In genomic region chr12:51368640-51369517, GRCh38 we compare ENCODE assay signal across 8 cellular contexts. TPM values are rescaled to one million over a fixed set of nuclear protein-coding genes. Genes with fewer than 3 reads are reported as not detected.
DNase-seq lines count a peak whose midpoint lies in the region; ATAC-seq and TF ChIP-seq lines count a peak whose summit lies in the region.

No MANE protein-coding gene starts in this region.

- peaks cover 14% of the 10 kb centered on the region; the same call in 1 of the 2 replicates for H4K20me1 ChIP-seq in DOHH2 (ENCODE audit: control insufficient read depth, insufficient read depth, low read depth, low read length)

- peak overlapping the region; percentile 38 for H3K4me3 Mint-ChIP-seq in activated naive CD8-positive, alpha-beta T cell treated with anti-CD3 and anti-CD28 coated beads for 36 hours

- TF ChIP-seq CTCF in DOHH2 (IDR thresholded peaks at IDR 0.05; ENCODE audit: low read depth, low read length, poor library complexity, severe bottlenecking) (no peak), GM20000 (IDR thresholded peaks at IDR 0.05; ENCODE audit: extremely low read depth, missing control alignments) (no peak)

- no peaks in the 10 kb centered on the region for H3F3A ChIP-seq in DOHH2 (ENCODE audit: control insufficient read depth, insufficient read depth)

- H3K36me3 Mint-ChIP-seq in activated naive CD8-positive, alpha-beta T cell treated with anti-CD3 and anti-CD28 coated beads for 36 hours, result peaks cover 34% of the 10 kb centered on the region

- peak overlapping the region; percentile 64 for H3K4me2 ChIP-seq in DOHH2 (ENCODE audit: low read length)

- peaks cover 4% of the 10 kb centered on the region for H3K27me3 Mint-ChIP-seq in activated naive CD8-positive, alpha-beta T cell treated with anti-CD3 and anti-CD28 coated beads for 36 hours

- DNase-seq in GM20000 (ENCODE audit: low spot score) (peak; percentile 97), T-helper 2 cell (peak; percentile 67 to 99 (median 88)), myocyte (ENCODE audit: low read depth) (peak; percentile 32), HuH-7 (ENCODE audit: low spot score) (no peak)
- peak; percentile 88 for DNase-seq in activated naive CD8-positive, alpha-beta T cell treated with anti-CD3 and anti-CD28 coated beads for 36 hours
- peak; percentile 87 for DNase-seq in stimulated activated naive CD8-positive, alpha-beta T cell treated with anti-CD3 and anti-CD28 coated beads, Interleukin-15, Interleukin-2, amounts not matched to agents 100 U/mL and 50 U/mL, for 24 hours

- H3K4me3 ChIP-seq in DOHH2 (ENCODE audit: low read length), result peak overlapping the region; percentile 32

- peak overlapping the region; percentile 80 for H3K27ac Mint-ChIP-seq in activated naive CD8-positive, alpha-beta T cell treated with anti-CD3 and anti-CD28 coated beads for 36 hours

- no peaks in the 10 kb centered on the region for H3K36me3 ChIP-seq in DOHH2 (ENCODE audit: control insufficient read depth, low read length)

- no peak overlapping the region for H3K27ac ChIP-seq in DOHH2 (ENCODE audit: low read depth, low read length)

- H3K4me1 Mint-ChIP-seq in activated naive CD8-positive, alpha-beta T cell treated with anti-CD3 and anti-CD28 coated beads for 36 hours, result peaks cover 44% of the 10 kb centered on the region

- no peaks in the 10 kb centered on the region for H3K79me2 ChIP-seq in DOHH2 (ENCODE audit: control insufficient read depth, low read length)

- H3K9me3 Mint-ChIP-seq in activated naive CD8-positive, alpha-beta T cell treated with anti-CD3 and anti-CD28 coated beads for 36 hours, result no peaks in the 10 kb centered on the region

- H3K9me2 ChIP-seq in DOHH2 (replicated peaks; ENCODE audit: control insufficient read depth, low read length), result no peaks in the 10 kb centered on the region

- peaks cover 84% of the 10 kb centered on the region for H3K27me3 ChIP-seq in DOHH2 (ENCODE audit: control insufficient read depth, low read length)

- peak; percentile 87 for ATAC-seq in HG03575 (IDR thresholded peaks at IDR 0.05; ENCODE audit: extremely low read depth, insufficient number of reproducible peaks, low FRiP score, unreplicated experiment)
- peak; percentile 95 for ATAC-seq in stimulated activated naive CD8-positive, alpha-beta T cell treated with anti-CD3 and anti-CD28 coated beads, Interleukin-15, Interleukin-2, amounts not matched to agents 100 U/mL and 50 U/mL, for 24 hours

- no peaks in the 10 kb centered on the region for H3K9me3 ChIP-seq in DOHH2 (ENCODE audit: control insufficient read depth, insufficient read depth, low read length)

- peaks cover 21% of the 10 kb centered on the region for H3K4me1 ChIP-seq in DOHH2 (ENCODE audit: control insufficient read depth, low read length)

RNA-seq across cellular contexts. Expression of gene GALNT6, which starts 22.3 kb away (rescaled TPM):
- total RNA-seq in activated naive CD8-positive, alpha-beta T cell treated with anti-CD3 and anti-CD28 coated beads for 36 hours, result 10 to 100 TPM; 19.0 to 19.9 TPM
- total RNA-seq in myocyte, result 0.05 TPM in 1 of 2 replicates, not detected in the other
- polyA plus RNA-seq in myocyte (2012), result not detected

RNA-seq across cellular contexts. Expression of gene CELA1, which starts 22.4 kb away (rescaled TPM):
- not detected for total RNA-seq in activated naive CD8-positive, alpha-beta T cell treated with anti-CD3 and anti-CD28 coated beads for 36 hours
- total RNA-seq in myocyte, result not detected in 2 replicates
- not detected for polyA plus RNA-seq in myocyte (2012)

RNA-seq across cellular contexts. Expression of gene BIN2, which starts 44.9 kb away (rescaled TPM):
- 10 to 100 TPM; 32.0 to 34.2 TPM for total RNA-seq in activated naive CD8-positive, alpha-beta T cell treated with anti-CD3 and anti-CD28 coated beads for 36 hours
- not detected in 2 replicates for total RNA-seq in myocyte
- not detected for polyA plus RNA-seq in myocyte (2012)

RNA-seq across cellular contexts. Expression of gene SLC4A8, which starts 55.8 kb away (rescaled TPM):
- 1 to 10 TPM; 1.3 to 2.1 TPM for total RNA-seq in activated naive CD8-positive, alpha-beta T cell treated with anti-CD3 and anti-CD28 coated beads for 36 hours
- total RNA-seq in myocyte, result 0.59 and 2.9 TPM in 2 replicates
- polyA plus RNA-seq in myocyte (2012), result 0.64 TPM

Comparison
In these comparisons a context has a peak if more than half of its experiments do, and no peak if none do; other contexts are left out.
1. RNA of gene GALNT6, which starts 22.3 kb away (total RNA-seq): 19.0 to 19.9 TPM in activated naive CD8-positive, alpha-beta T cell treated with anti-CD3 and anti-CD28 coated beads for 36 hours; 0.05 TPM in myocyte; every median in the first group is over 10 times any median in the second.
2. RNA of gene BIN2, which starts 44.9 kb away (total RNA-seq): 32.0 to 34.2 TPM in activated naive CD8-positive, alpha-beta T cell treated with anti-CD3 and anti-CD28 coated beads for 36 hours; not detected in myocyte; every median in the first group is over 10 times any median in the second.